8 cellular contexts compared by ENCODE assay signal in genomic region chr12:1093166-1093751, GRCh38.
DNase-seq lines count a peak whose midpoint lies in the region; ATAC-seq and TF ChIP-seq lines count a peak whose summit lies in the region.

No MANE protein-coding gene starts in this region.

- H3K27me3 Mint-ChIP-seq in T-cell (no peaks in the 10 kb centered on the region), neural crest cell (ENCODE audit: low read depth) (no peaks in the 10 kb centered on the region)

- 37 to 41% methylated on average over 6 of the region's 6 CpGs for WGBS in aorta, 2 donors

- H3K36me3 Mint-ChIP-seq in T-cell, result no peaks in the 10 kb centered on the region
- no peaks in the 10 kb centered on the region for H3K36me3 Mint-ChIP-seq in neural crest cell (ENCODE audit: low read depth)

- TF ChIP-seq CTCF in AG04450 (IDR thresholded peaks at IDR 0.05; ENCODE audit: low read depth, low read length) (peak; percentile 86), neural crest cell (conservative IDR thresholded peaks at IDR 0.05) (peak; percentile 93)

- H3K27me3 ChIP-seq in AG04450 (ENCODE audit: control insufficient read depth, insufficient read depth, low read length), result no peaks in the 10 kb centered on the region
- no peaks in the 10 kb centered on the region for H3K27me3 ChIP-seq in aorta (ENCODE audit: control insufficient read depth in 1 of 2, insufficient read depth in 2 of 2, low read length in 1 of 2)

- no peak overlapping the region for H3K4me3 Mint-ChIP-seq in T-cell
- H3K4me3 Mint-ChIP-seq in neural crest cell, result no peak overlapping the region

- peak in 3 of 4 experiments; percentile 44 to 69 (median 63) for ATAC-seq in T-cell (replicated peaks in 1 of 4)
- ATAC-seq in esophagus mucosa, result peak; percentile 54
- no peak for ATAC-seq in aorta (ENCODE audit: low FRiP score)
- no peak for ATAC-seq in HG03342 (IDR thresholded peaks at IDR 0.05; ENCODE audit: unreplicated experiment)

- H3K27ac ChIP-seq in AG04450 (ENCODE audit: low read depth, low read length) (no peak overlapping the region), aorta (ENCODE audit: low read depth in 1 of 2, low read length in 2 of 2) (no peak overlapping the region)

- H3K36me3 ChIP-seq in aorta (ENCODE audit: control insufficient read depth in 1 of 2, insufficient read depth in 2 of 2, low read length in 1 of 2), result no peaks in the 10 kb centered on the region

- H3K27ac Mint-ChIP-seq in T-cell (no peak overlapping the region), neural crest cell (ENCODE audit: unreplicated experiment) (no peak overlapping the region)

- H3K9me3 ChIP-seq in AG04450 (ENCODE audit: control insufficient read depth, insufficient read depth, low read length) (no peaks in the 10 kb centered on the region), aorta (ENCODE audit: control insufficient read depth, low read length) (no peaks in the 10 kb centered on the region)

- CTCF ChIA-PET in AG04450 (lab: Charles Lee), result interaction anchor here (0.5 to 3.1 kb wide), 48 partner anchors 9 to 650 kb away, joined by 3 to 26 read pairs (median 5); partner anchors contain the start of genes RAD52 and WNK1
- CTCF ChIA-PET in T-cell (lab: Charles Lee), result interaction anchor here (0.5 to 1.5 kb wide), 23 partner anchors 9 to 796 kb away, joined by 3 to 13 read pairs (median 3); partner anchors contain the start of gene RAD52 (in 1 of the 2)

- H3K4me1 ChIP-seq in aorta (ENCODE audit: control insufficient read depth in 1 of 2, insufficient read depth in 2 of 2, low read length in 2 of 2), result peaks cover 0 to 4% of the 10 kb centered on the region in 2 donors

- H3K9me3 Mint-ChIP-seq in T-cell (no peaks in the 10 kb centered on the region), neural crest cell (no peaks in the 10 kb centered on the region)

- intact Hi-C loops in aorta (cut with DNase I), result loop anchor here in 1 of 2 donors (5.0 to 10.0 kb wide), 3 partner anchors 146 to 518 kb away; partner anchors contain the start of gene RAD52

- H3K4me1 Mint-ChIP-seq in T-cell, result peaks cover 3 to 16% (median 12%) of the 10 kb centered on the region in 3 donors
- peaks cover 10% of the 10 kb centered on the region for H3K4me1 Mint-ChIP-seq in neural crest cell

- POLR2A ChIA-PET in AG04450 (lab: Yijun Ruan, JAX) (interaction anchor here (0.6 to 1.2 kb wide), 2 partner anchors 11 to 144 kb away, joined by 3 to 5 read pairs; partner anchors contain the start of gene RAD52), T-cell (lab: Charles Lee) (interaction anchor here in 1 of 2 donors (0.5 to 0.6 kb wide), 2 partner anchors 38 to 490 kb away, joined by 3 read pairs; no protein-coding TSS in a partner anchor)

- DNase-seq in AG04450 (ENCODE audit: low read depth, low spot score), result peak; percentile 24
- peak; percentile 5 for DNase-seq in GF-D8 (lab: John Stamatoyannopoulos, UW)
- peak; percentile 10 for DNase-seq in NCI-H1436 treated with DMSO at 0.1 percent for 48 hours (lab: John Stamatoyannopoulos, UW)
- peak in 16 of 34 experiments; percentile 3 to 39 (median 18) for DNase-seq in T-cell
- DNase-seq in neural crest cell (ENCODE audit: low read depth, low spot score), result peak; percentile 53
- DNase-seq in aorta, result no peak

- H3K4me3 ChIP-seq in AG04450 (ENCODE audit: low read depth, low read length) (no peak overlapping the region), aorta (ENCODE audit: low read length in 2 of 2) (no peak overlapping the region)

Comparison
In these comparisons a context has a peak if more than half of its experiments do, and no peak if none do; other contexts are left out.
1. DNase-seq: peak in AG04450 (single experiment), GF-D8 (single experiment), NCI-H1436 treated with DMSO at 0.1 percent for 48 hours (single experiment) and neural crest cell (single experiment); none in aorta (0 of 2).
2. ATAC-seq: peak in T-cell (3 of 4) and esophagus mucosa (single experiment); none in aorta (single experiment) and HG03342 (single experiment).